28 cellular contexts compared by ENCODE assay signal in genomic region chr4:23245196-23245595, GRCh38.
"Had no signal": no experiment of that assay in that cellular context is flagged by ENCODE, and none has a peak within 500 bp of the region (broad histone marks: within the 10 kb centered on the region; RNA-seq: fewer than 3 reads in every experiment).

No MANE protein-coding gene starts in this region.

- H3K4me1 Mint-ChIP-seq: activated CD4-positive, alpha-beta memory T cell treated with anti-CD3 and anti-CD28 coated beads, Interleukin-2, amount 10 ng/mL, durations not matched to agents 7 days and 5 days; activated CD4-positive, alpha-beta T cell treated with anti-CD3 and anti-CD28 coated beads, Interleukin-2, amount 10 ng/mL, durations not matched to agents 7 days and 5 days; activated T-helper 17 cell treated with anti-CD3 and anti-CD28 coated beads, Interleukin-2, amount 50 U/mL, for 72 hours; central memory CD8-positive, alpha-beta T cell had no signal

- H3K4me3 ChIP-seq: coronary artery, dorsolateral prefrontal cortex, esophagus muscularis mucosa, gastroesophageal sphincter had no signal

- H3K27ac ChIP-seq: brain microvascular endothelial cell, coronary artery, esophagus muscularis mucosa, foreskin keratinocyte, gastroesophageal sphincter, VCaP had no signal

- H3K36me3 ChIP-seq: brain microvascular endothelial cell, esophagus muscularis mucosa, gastroesophageal sphincter had no signal

- H3K4me3 Mint-ChIP-seq: activated CD4-positive, alpha-beta memory T cell treated with anti-CD3 and anti-CD28 coated beads, Interleukin-2, amount 10 ng/mL, durations not matched to agents 7 days and 5 days; activated CD4-positive, alpha-beta T cell treated with anti-CD3 and anti-CD28 coated beads, Interleukin-2, amount 10 ng/mL, durations not matched to agents 7 days and 5 days; activated naive CD8-positive, alpha-beta T cell; activated T-cell treated with anti-CD3 and anti-CD28 coated beads, Interleukin-2, amount 50 U/mL, for 4 hours; activated T-helper 17 cell treated with anti-CD3 and anti-CD28 coated beads, Interleukin-2, amount 50 U/mL, for 72 hours; central memory CD8-positive, alpha-beta T cell; dendritic cell treated with granulocyte-macrophage colony-stimulating factor and Interleukin-4, amounts not matched to agents 40 ng/mL and 50 ng/mL, for 4 days; WTC11 had no signal

- DNase-seq: activated CD4-positive, alpha-beta memory T cell treated with anti-CD3 and anti-CD28 coated beads, Interleukin-2, amount 10 ng/mL, durations not matched to agents 7 days and 5 days; activated CD4-positive, alpha-beta T cell treated with anti-CD3 and anti-CD28 coated beads for 1 hour; activated CD4-positive, alpha-beta T cell treated with anti-CD3 and anti-CD28 coated beads for 4 hours; activated CD4-positive, alpha-beta T cell treated with anti-CD3 and anti-CD28 coated beads, Interleukin-2, amount 10 ng/mL, durations not matched to agents 7 days and 5 days; activated CD4-positive, alpha-beta T cell treated with anti-CD3 and anti-CD28 coated beads, Interleukin-2, amount 50 U/mL, for 4 hours; activated CD8-positive, alpha-beta memory T cell treated with anti-CD3 and anti-CD28 coated beads for 24 hours; activated effector memory CD4-positive, alpha-beta T cell treated with Interleukin-2 at 50 U/mL for 16 hours; activated gamma-delta T cell treated with Interleukin-2 at 50 U/mL for 16 hours; activated naive CD4-positive, alpha-beta T cell treated with anti-CD3 and anti-CD28 coated beads, Interleukin-2, amount 50 U/mL, for 16 hours; activated naive CD4-positive, alpha-beta T cell treated with Interleukin-2 at 50 U/mL for 16 hours; activated T-cell treated with anti-CD3 and anti-CD28 coated beads, Interleukin-2, amount 50 U/mL, for 4 hours; amniotic stem cell; anterior cingulate cortex; brain microvascular endothelial cell; dorsolateral prefrontal cortex; effector memory CD4-positive, alpha-beta T cell; erythroblast; foreskin keratinocyte; T-helper 2 cell had no signal

- H3K36me3 Mint-ChIP-seq: activated naive CD8-positive, alpha-beta T cell; WTC11 had no signal

- H3K27me3 ChIP-seq: brain microvascular endothelial cell, dorsolateral prefrontal cortex, esophagus muscularis mucosa, foreskin keratinocyte, gastroesophageal sphincter had no signal

- H3K9me3 ChIP-seq: esophagus muscularis mucosa, gastroesophageal sphincter had no signal

- H3K9me3 Mint-ChIP-seq: activated CD4-positive, alpha-beta T cell treated with anti-CD3 and anti-CD28 coated beads, Interleukin-2, amount 10 ng/mL, durations not matched to agents 7 days and 5 days; activated T-helper 17 cell treated with anti-CD3 and anti-CD28 coated beads, Interleukin-2, amount 50 U/mL, for 72 hours; dendritic cell treated with granulocyte-macrophage colony-stimulating factor and Interleukin-4, amounts not matched to agents 40 ng/mL and 50 ng/mL, for 4 days had no signal

- H3K4me1 ChIP-seq: esophagus muscularis mucosa, foreskin keratinocyte, gastroesophageal sphincter had no signal

- H3K27ac Mint-ChIP-seq: activated CD4-positive, alpha-beta memory T cell treated with anti-CD3 and anti-CD28 coated beads, Interleukin-2, amount 10 ng/mL, durations not matched to agents 7 days and 5 days; activated CD4-positive, alpha-beta T cell treated with anti-CD3 and anti-CD28 coated beads, Interleukin-2, amount 10 ng/mL, durations not matched to agents 7 days and 5 days; activated naive CD8-positive, alpha-beta T cell; activated T-helper 17 cell treated with anti-CD3 and anti-CD28 coated beads, Interleukin-2, amount 50 U/mL, for 72 hours; dendritic cell treated with granulocyte-macrophage colony-stimulating factor and Interleukin-4, amounts not matched to agents 40 ng/mL and 50 ng/mL, for 4 days; WTC11 had no signal

- H3K27me3 Mint-ChIP-seq: activated CD4-positive, alpha-beta memory T cell treated with anti-CD3 and anti-CD28 coated beads, Interleukin-2, amount 10 ng/mL, durations not matched to agents 7 days and 5 days; activated CD4-positive, alpha-beta T cell treated with anti-CD3 and anti-CD28 coated beads, Interleukin-2, amount 10 ng/mL, durations not matched to agents 7 days and 5 days; activated naive CD8-positive, alpha-beta T cell; activated T-helper 17 cell treated with anti-CD3 and anti-CD28 coated beads, Interleukin-2, amount 50 U/mL, for 72 hours; central memory CD8-positive, alpha-beta T cell; dendritic cell treated with granulocyte-macrophage colony-stimulating factor and Interleukin-4, amounts not matched to agents 40 ng/mL and 50 ng/mL, for 4 days had no signal
